Comparison of ENCODE assay signal across 10 cellular contexts in the genomic region with DNA sequence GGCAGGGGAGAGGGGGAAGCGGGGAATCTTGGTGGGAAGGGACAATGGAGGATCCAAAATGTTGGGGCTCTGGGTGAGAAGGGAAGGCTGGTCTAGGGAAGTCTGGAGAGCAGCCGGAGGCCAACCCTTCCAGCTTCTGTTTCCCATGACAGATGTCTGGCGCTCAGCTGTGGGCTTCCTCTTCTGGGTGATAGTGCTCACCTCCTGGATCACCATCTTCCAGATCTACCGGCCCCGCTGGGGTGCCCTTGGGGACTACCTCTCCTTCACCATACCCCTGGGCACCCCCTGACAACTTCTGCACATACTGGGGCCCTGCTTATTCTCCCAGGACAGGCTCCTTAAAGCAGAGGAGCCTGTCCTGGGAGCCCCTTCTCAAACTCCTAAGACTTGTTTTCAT. TPM values are rescaled to one million over a fixed set of nuclear protein-coding genes. Genes with fewer than 3 reads are reported as not detected.
DNase-seq lines count a peak whose midpoint lies in the region; ATAC-seq, FAIRE-seq and TF ChIP-seq lines count a peak whose summit lies in the region.
"Had no signal": no experiment of that assay in that cellular context is flagged by ENCODE, and none has a peak within 500 bp of the region (broad histone marks: within the 10 kb centered on the region; RNA-seq: fewer than 3 reads in every experiment).

No MANE protein-coding gene starts in this region.

- H3K23ac ChIP-seq in H9 (ENCODE audit: insufficient read length, low read depth, low read length) (no peak overlapping the region), mesenchymal stem cell (ENCODE audit: low read length in 2 of 2) (no peak overlapping the region)

- TF ChIP-seq RAD21 in A549 (conservative IDR thresholded peaks at IDR 0.05 in 1 of 2, IDR thresholded peaks at IDR 0.05 in 1 of 2), result no peak

- H3K4me1 ChIP-seq in A549 (peaks cover 29% of the 10 kb centered on the region), H9 (ENCODE audit: insufficient read depth, low read length) (peaks cover 4% of the 10 kb centered on the region; the same call in 1 of the 2 replicates), mesenchymal stem cell (ENCODE audit: control insufficient read depth, insufficient read depth, low read depth, low read length) (peaks cover 22% of the 10 kb centered on the region)

- H3K18ac ChIP-seq in H9 (ENCODE audit: insufficient read length, low read depth, low read length) (no peak overlapping the region), mesenchymal stem cell (ENCODE audit: low read depth in 1 of 2, low read length in 2 of 2) (no peak overlapping the region)

- H2BK5ac ChIP-seq in H9 (ENCODE audit: insufficient read length, low read length) (no peak overlapping the region), mesenchymal stem cell (ENCODE audit: low read depth, low read length, poor library complexity, severe bottlenecking) (no peak overlapping the region)

- H3K4me2 ChIP-seq in A549 (peak overlapping the region; percentile 83), H9 (ENCODE audit: insufficient read depth, insufficient read length, low read length) (peak overlapping the region; percentile 95), mesenchymal stem cell (ENCODE audit: low read length, poor library complexity, severe bottlenecking) (peak overlapping the region; percentile 76)

- H3K27ac Mint-ChIP-seq in H9, result peak overlapping the region in 2 of 3 experiments; percentile 100; a peak in 2 of 7 replicates
- H3K27ac Mint-ChIP-seq in activated naive CD8-positive, alpha-beta T cell treated with anti-CD3 and anti-CD28 coated beads, Interleukin-2, amount 50 U/mL, for 24 hours, result peak overlapping the region; percentile 99

- peaks cover 3 to 17% (median 5%) of the 10 kb centered on the region in 3 experiments; a peak in 4 of 7 replicates for H3K36me3 Mint-ChIP-seq in H9 (ENCODE audit: insufficient read depth in 1 of 3, low read depth in 3 of 3)
- peaks cover 20% of the 10 kb centered on the region for H3K36me3 Mint-ChIP-seq in activated naive CD8-positive, alpha-beta T cell treated with anti-CD3 and anti-CD28 coated beads, Interleukin-2, amount 50 U/mL, for 24 hours (ENCODE audit: low read depth)

- FAIRE-seq in A549 (lab: Jason Lieb, UNC), result no peak
- FAIRE-seq: G401.6 had no signal

- POLR2A ChIA-PET in A549 (lab: Yijun Ruan, JAX), result no interaction called here

- no peak overlapping the region for H4K8ac ChIP-seq in H9 (replicated peaks; ENCODE audit: insufficient read length, low read depth, low read length)
- H4K8ac ChIP-seq in mesenchymal stem cell (ENCODE audit: low read length), result no peak overlapping the region

- H3K4ac ChIP-seq in H9 (ENCODE audit: low read depth, low read length) (no peak overlapping the region), mesenchymal stem cell (ENCODE audit: low read depth in 1 of 2, low read length in 2 of 2) (no peak overlapping the region)

- H3K4me3 ChIP-seq in A549 (peak overlapping the region; percentile 79), mesenchymal stem cell (ENCODE audit: insufficient read depth in 1 of 2, low read depth in 1 of 2, low read length in 2 of 2) (peak overlapping the region; percentile 30 to 96)

- ATAC-seq in A549, result no peak
- no peak for ATAC-seq in activated naive CD8-positive, alpha-beta T cell treated with anti-CD3 and anti-CD28 coated beads, Interleukin-2, amount 50 U/mL, for 24 hours
- ATAC-seq in HG03139 (IDR thresholded peaks at IDR 0.05; ENCODE audit: unreplicated experiment), result no peak

- no peak overlapping the region for H2BK120ac ChIP-seq in H9 (ENCODE audit: low read depth, low read length, poor library complexity, severe bottlenecking)
- H2BK120ac ChIP-seq in mesenchymal stem cell (ENCODE audit: low read depth, low read length), result no peak overlapping the region

- no peaks in the 10 kb centered on the region for H3K9me3 Mint-ChIP-seq in H9
- H3K9me3 Mint-ChIP-seq in activated naive CD8-positive, alpha-beta T cell treated with anti-CD3 and anti-CD28 coated beads, Interleukin-2, amount 50 U/mL, for 24 hours, result no peaks in the 10 kb centered on the region

- no peaks in the 10 kb centered on the region for H3K79me2 ChIP-seq in H9 (ENCODE audit: insufficient read depth, low read length)

- peak overlapping the region in 1 of 2 experiments; percentile 93; a peak in 3 of 6 replicates for H3K27ac ChIP-seq in A549
- no peak overlapping the region for H3K27ac ChIP-seq in H9 (ENCODE audit: insufficient read length, low read depth, low read length)
- H3K27ac ChIP-seq in mesenchymal stem cell (ENCODE audit: low read length, poor library complexity, severe bottlenecking), result no peak overlapping the region

- no peak for TF ChIP-seq EP300 in A549 (IDR thresholded peaks at IDR 0.05)

- H2BK15ac ChIP-seq in H9 (ENCODE audit: low read depth, low read length), result no peak overlapping the region
- H2BK15ac ChIP-seq in mesenchymal stem cell (ENCODE audit: low read depth, poor library complexity, severe bottlenecking), result no peak overlapping the region

- peaks cover 16% of the 10 kb centered on the region for H3K23me2 ChIP-seq in H9 (ENCODE audit: insufficient read length, low read depth, low read length, poor library complexity, severe bottlenecking)

- H3K56ac ChIP-seq in H9 (ENCODE audit: insufficient read length, low read depth, low read length), result no peak overlapping the region

- no peak overlapping the region for H3K14ac ChIP-seq in H9 (ENCODE audit: insufficient read depth, low read length)
- H3K14ac ChIP-seq in mesenchymal stem cell (ENCODE audit: low read length in 2 of 2), result no peak overlapping the region

- peaks cover 16 to 24% of the 10 kb centered on the region in 2 experiments for H3K36me3 ChIP-seq in mesenchymal stem cell (ENCODE audit: control insufficient read depth in 1 of 2, insufficient read depth in 2 of 2, low read depth in 1 of 2, low read length in 2 of 2)

- no peaks in the 10 kb centered on the region for H3K9me3 ChIP-seq in A549
- H3K9me3 ChIP-seq in H9 (ENCODE audit: control insufficient read depth, low read depth, low read length), result no peaks in the 10 kb centered on the region
- H3K9me3 ChIP-seq in mesenchymal stem cell (ENCODE audit: control insufficient read depth, low read length), result no peaks in the 10 kb centered on the region

- WGBS in A549 (ENCODE audit: missing lambda C conversion rate), result 78% methylated on average over 5 of the region's 5 CpGs
- WGBS in H9 (ENCODE audit: extremely low coverage, insufficient read length, low lambda C conversion rate), result no CpG with 5 or more reads among the region's 5 CpGs
- WGBS in mesenchymal stem cell, result 97% methylated on average over 5 of the region's 5 CpGs

- peak overlapping the region; percentile 51 for H3K9ac ChIP-seq in H9 (ENCODE audit: extremely low read depth, insufficient read length, low read length)
- H3K9ac ChIP-seq in mesenchymal stem cell (ENCODE audit: low read length), result peak overlapping the region; percentile 99

- TF ChIP-seq CTCF in A549 (IDR thresholded peaks at IDR 0.05) (no peak), H9 (conservative IDR thresholded peaks at IDR 0.05) (no peak)

- H2AK5ac ChIP-seq in H9 (ENCODE audit: insufficient read length, low read length) (no peak overlapping the region), mesenchymal stem cell (ENCODE audit: low read length, severe bottlenecking) (peak overlapping the region; percentile 76)

- H3K4me1 Mint-ChIP-seq in H9, result peaks cover 20 to 38% of the 10 kb centered on the region in 2 experiments
- H3K4me1 Mint-ChIP-seq in activated naive CD8-positive, alpha-beta T cell treated with anti-CD3 and anti-CD28 coated beads, Interleukin-2, amount 50 U/mL, for 24 hours, result peaks cover 60% of the 10 kb centered on the region

- H2BK12ac ChIP-seq in H9 (ENCODE audit: insufficient read length, low read depth, low read length) (no peak overlapping the region), mesenchymal stem cell (ENCODE audit: low read length in 2 of 2) (no peak overlapping the region)

- no peak overlapping the region for H4K5ac ChIP-seq in H9 (ENCODE audit: insufficient read length, low read depth, low read length)

- CTCF ChIA-PET in A549 (lab: Yijun Ruan, JAX), result interaction anchor here (0.8 to 3.8 kb wide), 6 partner anchors 9 to 185 kb away, joined by 3 to 29 read pairs (median 8); no protein-coding TSS in a partner anchor

- H3K27me3 ChIP-seq in H9 (ENCODE audit: insufficient read depth, low read length), result no peaks in the 10 kb centered on the region
- no peaks in the 10 kb centered on the region for H3K27me3 ChIP-seq in mesenchymal stem cell (ENCODE audit: control insufficient read depth in 1 of 2, insufficient read depth in 1 of 2, low read length in 2 of 2)

- no peaks in the 10 kb centered on the region for H3K27me3 Mint-ChIP-seq in H9 (ENCODE audit: low read depth)
- H3K27me3 Mint-ChIP-seq in activated naive CD8-positive, alpha-beta T cell treated with anti-CD3 and anti-CD28 coated beads, Interleukin-2, amount 50 U/mL, for 24 hours, result no peaks in the 10 kb centered on the region

- H2AFZ ChIP-seq in H9 (ENCODE audit: low read length), result no peak overlapping the region
- no peak overlapping the region for H2AFZ ChIP-seq in mesenchymal stem cell (ENCODE audit: low read depth, low read length)

- peak overlapping the region; percentile 96 for H3K4me3 Mint-ChIP-seq in H9
- H3K4me3 Mint-ChIP-seq in activated naive CD8-positive, alpha-beta T cell treated with anti-CD3 and anti-CD28 coated beads, Interleukin-2, amount 50 U/mL, for 24 hours, result peak overlapping the region; percentile 97

- H4K91ac ChIP-seq in H9 (ENCODE audit: insufficient read length, low read depth, low read length) (no peak overlapping the region), mesenchymal stem cell (ENCODE audit: low read length) (no peak overlapping the region)

- no peak overlapping the region for H3T11ph ChIP-seq in H9 (ENCODE audit: low read length)

- no peak for DNase-seq in A549 (ENCODE audit: low read depth in 1 of 2, low spot score in 1 of 2)
- no peak for DNase-seq in H9
- no peak for DNase-seq in activated naive CD8-positive, alpha-beta T cell treated with anti-CD3 and anti-CD28 coated beads, Interleukin-2, amount 50 U/mL, for 24 hours
- no peak for DNase-seq in mesenchymal stem cell
- no peak for DNase-seq in NCI-H2227 treated with DMSO at 0.1 percent for 48 hours (lab: John Stamatoyannopoulos, UW)
- no peak for DNase-seq in DMS153 treated with DMSO at 0.1 percent for 48 hours (lab: John Stamatoyannopoulos, UW; ENCODE audit: unreplicated experiment)
- no peak for DNase-seq in COLO668 (lab: John Stamatoyannopoulos, UW; ENCODE audit: unreplicated experiment)
- DNase-seq: NCI-H2107 had no signal

- peaks cover 3% of the 10 kb centered on the region for H3K79me1 ChIP-seq in H9 (ENCODE audit: insufficient read depth, low read depth, low read length, poor library complexity, severe bottlenecking)
- H3K79me1 ChIP-seq in mesenchymal stem cell (replicated peaks; ENCODE audit: low read length, poor library complexity, severe bottlenecking), result peaks cover 40% of the 10 kb centered on the region

- H2BK20ac ChIP-seq in H9 (ENCODE audit: low read depth, low read length, poor library complexity, severe bottlenecking), result no peak overlapping the region

- no peak for TF ChIP-seq POLR2A in A549 (IDR thresholded peaks at IDR 0.05; ENCODE audit: low read length)

- no peaks in the 10 kb centered on the region for H4K20me1 ChIP-seq in H9 (ENCODE audit: control insufficient read depth, insufficient read depth, insufficient read length)

RNA-seq across cellular contexts. Expression of a gene that starts 1.1 kb away (rescaled TPM):
- polyA plus RNA-seq in A549 (2011; rRNA removed), result 111 and 133 TPM in 2 replicates
- polyA plus RNA-seq in A549 (2012; cell fraction: cytosol; rRNA removed), result 171 and 192 TPM in 2 replicates
- polyA plus RNA-seq in A549 (2012; cell fraction: nucleus; rRNA removed), result 102 and 137 TPM in 2 replicates
- 191 to 203 TPM (median 197 TPM) in 3 replicates for polyA plus RNA-seq in A549 (2017; fragmentation: RNase III; extraction: RNeasy Plus Mini Kit Qiagen cat#74134 plus additional on column Dnase treatment)
- 71.3 and 103 TPM in 2 replicates for polyA minus RNA-seq in A549 (2011; rRNA and poly(A)+ RNA removed)
- 69.7 and 77.7 TPM in 2 replicates for total RNA-seq in H9 (2021)
- polyA plus RNA-seq in mesenchymal stem cell (2013, experiment 1 of 2), result 131 TPM
- polyA plus RNA-seq in mesenchymal stem cell (2013, experiment 2 of 2), result 134 TPM

RNA-seq across cellular contexts. Expression of a gene that starts 1.3 kb away (rescaled TPM):
- polyA plus RNA-seq in A549 (2011; rRNA removed), result 29.6 and 41.1 TPM in 2 replicates
- polyA plus RNA-seq in A549 (2012; cell fraction: cytosol; rRNA removed), result 45.9 and 47.2 TPM in 2 replicates
- 111 and 144 TPM in 2 replicates for polyA plus RNA-seq in A549 (2012; cell fraction: nucleus; rRNA removed)
- 39.0 to 45.6 TPM (median 42.8 TPM) in 3 replicates for polyA plus RNA-seq in A549 (2017; fragmentation: RNase III; extraction: RNeasy Plus Mini Kit Qiagen cat#74134 plus additional on column Dnase treatment)
- polyA minus RNA-seq in A549 (2011; rRNA and poly(A)+ RNA removed), result 27.7 and 30.5 TPM in 2 replicates
- total RNA-seq in H9 (2021), result 16.8 and 19.2 TPM in 2 replicates
- polyA plus RNA-seq in mesenchymal stem cell (2013, experiment 1 of 2), result 13.8 TPM
- 12.8 TPM for polyA plus RNA-seq in mesenchymal stem cell (2013, experiment 2 of 2)

RNA-seq across cellular contexts. Expression of a gene that starts 1.8 kb away (rescaled TPM):
- polyA plus RNA-seq in A549 (2011; rRNA removed) (8.1 and 11.5 TPM in 2 replicates), A549 (2017; fragmentation: RNase III; extraction: RNeasy Plus Mini Kit Qiagen cat#74134 plus additional on column Dnase treatment) (20.4 to 23.1 TPM (median 22.0 TPM) in 3 replicates)
- 17.3 and 20.2 TPM in 2 replicates for polyA plus RNA-seq in A549 (2012; cell fraction: cytosol; rRNA removed)
- 66.8 and 67.2 TPM in 2 replicates for polyA plus RNA-seq in A549 (2012; cell fraction: nucleus; rRNA removed)
- 13.5 and 24.5 TPM in 2 replicates for polyA minus RNA-seq in A549 (2011; rRNA and poly(A)+ RNA removed)
- 4.7 and 5.9 TPM in 2 replicates for total RNA-seq in H9 (2021)
- polyA plus RNA-seq in mesenchymal stem cell (2013, experiment 1 of 2), result 11.1 TPM
- polyA plus RNA-seq in mesenchymal stem cell (2013, experiment 2 of 2), result 11.4 TPM

RNA-seq across cellular contexts. Expression of a gene that starts 4.3 kb away (rescaled TPM):
- 5.7 and 6.4 TPM in 2 replicates for polyA plus RNA-seq in A549 (2011; rRNA removed)
- 15.7 and 23.3 TPM in 2 replicates for polyA plus RNA-seq in A549 (2012; cell fraction: cytosol; rRNA removed)
- polyA plus RNA-seq in A549 (2012; cell fraction: nucleus; rRNA removed), result 21.1 and 28.1 TPM in 2 replicates
- polyA plus RNA-seq in A549 (2017; fragmentation: RNase III; extraction: RNeasy Plus Mini Kit Qiagen cat#74134 plus additional on column Dnase treatment), result 13.4 to 15.9 TPM (median 14.4 TPM) in 3 replicates
- 3.1 and 5.9 TPM in 2 replicates for polyA minus RNA-seq in A549 (2011; rRNA and poly(A)+ RNA removed)
- total RNA-seq in H9 (2021), result 2.9 and 3.2 TPM in 2 replicates
- 3.2 TPM for polyA plus RNA-seq in mesenchymal stem cell (2013, experiment 1 of 2)
- polyA plus RNA-seq in mesenchymal stem cell (2013, experiment 2 of 2), result 2.5 TPM

RNA-seq across cellular contexts. Expression of a gene that starts 10.3 kb away (rescaled TPM):
- polyA plus RNA-seq in A549 (2011; rRNA removed), result 0.12 and 0.16 TPM in 2 replicates
- polyA plus RNA-seq in A549 (2012; cell fraction: cytosol; rRNA removed), result 0.23 and 0.24 TPM in 2 replicates
- 0.42 and 0.58 TPM in 2 replicates for polyA plus RNA-seq in A549 (2012; cell fraction: nucleus; rRNA removed)
- polyA plus RNA-seq in A549 (2017; fragmentation: RNase III; extraction: RNeasy Plus Mini Kit Qiagen cat#74134 plus additional on column Dnase treatment), result 0.11 to 0.28 TPM (median 0.26 TPM) in 3 replicates
- polyA minus RNA-seq in A549 (2011; rRNA and poly(A)+ RNA removed), result 0.29 and 0.39 TPM in 2 replicates
- total RNA-seq in H9 (2021), result 0.37 TPM in 2 replicates
- polyA plus RNA-seq in mesenchymal stem cell (2013, experiment 1 of 2), result 418 TPM
- polyA plus RNA-seq in mesenchymal stem cell (2013, experiment 2 of 2), result 419 TPM
